ENCODE assay signal across 1 cellular context in genomic region chr2:73746015-73746876, GRCh38.
TF ChIP-seq lines count a peak whose summit lies in the region.

No MANE protein-coding gene starts in this region.

TF ChIP-seq in GM23338, 12 proteins besides CTCF, POLR2A, EP300 and RAD21:
- no peak for TF ChIP-seq ETS1 (IDR thresholded peaks at IDR 0.05)
- TF ChIP-seq CREB1 (CRISPR knock-in tag; IDR thresholded peaks at IDR 0.05; ENCODE audit: low read depth): no peak
- TF ChIP-seq EZH2 (IDR thresholded peaks at IDR 0.05; ENCODE audit: low read depth, unreplicated experiment): no peak
